ENCODE assay signal across 1 cellular context in the genomic region with DNA sequence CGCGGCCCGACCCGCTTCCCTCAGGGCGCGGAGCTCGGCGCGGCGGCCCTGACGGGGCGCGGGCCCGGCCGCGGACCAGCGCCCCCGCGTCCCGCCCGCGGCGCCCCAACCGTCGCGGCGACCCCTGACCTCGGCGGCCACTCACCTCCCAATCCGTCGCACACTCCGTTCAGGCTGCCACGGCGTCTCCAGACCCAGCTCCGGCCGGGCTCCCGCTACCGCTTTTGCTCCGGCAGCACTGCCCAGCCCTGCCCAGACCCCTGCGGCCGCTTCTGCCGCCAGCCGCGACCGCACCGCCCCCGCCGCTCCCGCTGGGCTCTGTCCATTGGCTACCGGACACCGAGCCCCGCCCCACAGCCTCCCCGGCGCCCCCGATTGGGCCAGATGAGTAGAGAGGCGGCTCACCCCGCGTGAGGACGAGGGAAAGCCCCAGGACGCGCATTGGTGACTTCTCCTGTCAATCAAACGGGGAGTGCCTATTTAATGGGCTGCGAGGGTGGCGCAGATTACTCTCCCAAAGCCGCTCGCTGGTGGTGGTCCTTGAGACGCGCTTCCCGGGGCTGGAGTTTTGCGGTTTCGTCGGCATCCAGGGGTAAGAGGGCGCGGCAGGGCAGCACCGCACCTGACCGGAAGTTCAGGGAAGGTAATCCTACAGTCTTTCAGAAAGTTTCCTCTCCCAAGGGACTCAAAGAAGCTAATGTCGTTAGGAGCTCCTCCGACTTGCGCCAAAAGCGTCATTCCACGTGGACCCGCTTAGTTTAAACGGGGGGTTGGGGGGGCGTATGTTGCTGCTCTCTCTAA.
A peak's percentile ranks its signal among the peaks of the same experiment; 100 is the strongest.
TF ChIP-seq lines count a peak whose summit lies in the region.

A gene with protein sequence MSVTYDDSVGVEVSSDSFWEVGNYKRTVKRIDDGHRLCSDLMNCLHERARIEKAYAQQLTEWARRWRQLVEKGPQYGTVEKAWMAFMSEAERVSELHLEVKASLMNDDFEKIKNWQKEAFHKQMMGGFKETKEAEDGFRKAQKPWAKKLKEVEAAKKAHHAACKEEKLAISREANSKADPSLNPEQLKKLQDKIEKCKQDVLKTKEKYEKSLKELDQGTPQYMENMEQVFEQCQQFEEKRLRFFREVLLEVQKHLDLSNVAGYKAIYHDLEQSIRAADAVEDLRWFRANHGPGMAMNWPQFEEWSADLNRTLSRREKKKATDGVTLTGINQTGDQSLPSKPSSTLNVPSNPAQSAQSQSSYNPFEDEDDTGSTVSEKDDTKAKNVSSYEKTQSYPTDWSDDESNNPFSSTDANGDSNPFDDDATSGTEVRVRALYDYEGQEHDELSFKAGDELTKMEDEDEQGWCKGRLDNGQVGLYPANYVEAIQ (minus strand): TSS at position 274 of the 801 bp plus-strand sequence. CDS start 103,069 bp downstream, outside the sequence.

TF ChIP-seq in K562, 482 proteins besides CTCF, POLR2A, EP300 and RAD21 (continued from another document and continues in another):
- TF ChIP-seq, protein P1, sequence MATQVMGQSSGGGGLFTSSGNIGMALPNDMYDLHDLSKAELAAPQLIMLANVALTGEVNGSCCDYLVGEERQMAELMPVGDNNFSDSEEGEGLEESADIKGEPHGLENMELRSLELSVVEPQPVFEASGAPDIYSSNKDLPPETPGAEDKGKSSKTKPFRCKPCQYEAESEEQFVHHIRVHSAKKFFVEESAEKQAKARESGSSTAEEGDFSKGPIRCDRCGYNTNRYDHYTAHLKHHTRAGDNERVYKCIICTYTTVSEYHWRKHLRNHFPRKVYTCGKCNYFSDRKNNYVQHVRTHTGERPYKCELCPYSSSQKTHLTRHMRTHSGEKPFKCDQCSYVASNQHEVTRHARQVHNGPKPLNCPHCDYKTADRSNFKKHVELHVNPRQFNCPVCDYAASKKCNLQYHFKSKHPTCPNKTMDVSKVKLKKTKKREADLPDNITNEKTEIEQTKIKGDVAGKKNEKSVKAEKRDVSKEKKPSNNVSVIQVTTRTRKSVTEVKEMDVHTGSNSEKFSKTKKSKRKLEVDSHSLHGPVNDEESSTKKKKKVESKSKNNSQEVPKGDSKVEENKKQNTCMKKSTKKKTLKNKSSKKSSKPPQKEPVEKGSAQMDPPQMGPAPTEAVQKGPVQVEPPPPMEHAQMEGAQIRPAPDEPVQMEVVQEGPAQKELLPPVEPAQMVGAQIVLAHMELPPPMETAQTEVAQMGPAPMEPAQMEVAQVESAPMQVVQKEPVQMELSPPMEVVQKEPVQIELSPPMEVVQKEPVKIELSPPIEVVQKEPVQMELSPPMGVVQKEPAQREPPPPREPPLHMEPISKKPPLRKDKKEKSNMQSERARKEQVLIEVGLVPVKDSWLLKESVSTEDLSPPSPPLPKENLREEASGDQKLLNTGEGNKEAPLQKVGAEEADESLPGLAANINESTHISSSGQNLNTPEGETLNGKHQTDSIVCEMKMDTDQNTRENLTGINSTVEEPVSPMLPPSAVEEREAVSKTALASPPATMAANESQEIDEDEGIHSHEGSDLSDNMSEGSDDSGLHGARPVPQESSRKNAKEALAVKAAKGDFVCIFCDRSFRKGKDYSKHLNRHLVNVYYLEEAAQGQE (CRISPR knock-in tag; IDR thresholded peaks at IDR 0.05; ENCODE audit: low read depth): no peak
- no peak for TF ChIP-seq PRMT5 (CRISPR knock-in tag; IDR thresholded peaks at IDR 0.05)
- no peak for TF ChIP-seq STAT5A (IDR thresholded peaks at IDR 0.05; ENCODE audit: borderline replicate concordance, low read length)
- TF ChIP-seq HDGF (IDR thresholded peaks at IDR 0.05): no peak
- no peak for TF ChIP-seq CBX1 (IDR thresholded peaks at IDR 0.05; ENCODE audit: low read depth)
- TF ChIP-seq, protein P2, sequence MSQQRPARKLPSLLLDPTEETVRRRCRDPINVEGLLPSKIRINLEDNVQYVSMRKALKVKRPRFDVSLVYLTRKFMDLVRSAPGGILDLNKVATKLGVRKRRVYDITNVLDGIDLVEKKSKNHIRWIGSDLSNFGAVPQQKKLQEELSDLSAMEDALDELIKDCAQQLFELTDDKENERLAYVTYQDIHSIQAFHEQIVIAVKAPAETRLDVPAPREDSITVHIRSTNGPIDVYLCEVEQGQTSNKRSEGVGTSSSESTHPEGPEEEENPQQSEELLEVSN (IDR thresholded peaks at IDR 0.05; ENCODE audit: borderline replicate concordance in 1 of 2, extremely low read depth in 1 of 2, insufficient read depth in 1 of 2, insufficient read length in 1 of 2, low read depth in 1 of 2, low read length in 1 of 2, poor library complexity in 1 of 2, severe bottlenecking in 1 of 2): peak in 1 of 2 experiments; percentile 66
- peak; percentile 47; the same call in 1 of the 2 replicates for TF ChIP-seq ZBTB7A (IDR thresholded peaks at IDR 0.05; ENCODE audit: borderline replicate concordance, control insufficient read depth, low read depth, low read length)
- TF ChIP-seq POU5F1 (IDR thresholded peaks at IDR 0.05; ENCODE audit: borderline replicate concordance, low read depth, low read length, partially characterized antibody): no peak
- TF ChIP-seq, protein P3, sequence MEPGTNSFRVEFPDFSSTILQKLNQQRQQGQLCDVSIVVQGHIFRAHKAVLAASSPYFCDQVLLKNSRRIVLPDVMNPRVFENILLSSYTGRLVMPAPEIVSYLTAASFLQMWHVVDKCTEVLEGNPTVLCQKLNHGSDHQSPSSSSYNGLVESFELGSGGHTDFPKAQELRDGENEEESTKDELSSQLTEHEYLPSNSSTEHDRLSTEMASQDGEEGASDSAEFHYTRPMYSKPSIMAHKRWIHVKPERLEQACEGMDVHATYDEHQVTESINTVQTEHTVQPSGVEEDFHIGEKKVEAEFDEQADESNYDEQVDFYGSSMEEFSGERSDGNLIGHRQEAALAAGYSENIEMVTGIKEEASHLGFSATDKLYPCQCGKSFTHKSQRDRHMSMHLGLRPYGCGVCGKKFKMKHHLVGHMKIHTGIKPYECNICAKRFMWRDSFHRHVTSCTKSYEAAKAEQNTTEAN (CRISPR knock-in tag; IDR thresholded peaks at IDR 0.05): no peak
- TF ChIP-seq, protein P4, sequence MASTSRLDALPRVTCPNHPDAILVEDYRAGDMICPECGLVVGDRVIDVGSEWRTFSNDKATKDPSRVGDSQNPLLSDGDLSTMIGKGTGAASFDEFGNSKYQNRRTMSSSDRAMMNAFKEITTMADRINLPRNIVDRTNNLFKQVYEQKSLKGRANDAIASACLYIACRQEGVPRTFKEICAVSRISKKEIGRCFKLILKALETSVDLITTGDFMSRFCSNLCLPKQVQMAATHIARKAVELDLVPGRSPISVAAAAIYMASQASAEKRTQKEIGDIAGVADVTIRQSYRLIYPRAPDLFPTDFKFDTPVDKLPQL (IDR thresholded peaks at IDR 0.05; ENCODE audit: extremely low read depth, insufficient read length): peak; percentile 71
- no peak for TF ChIP-seq ZNF551 (CRISPR knock-in tag; IDR thresholded peaks at IDR 0.05)
- TF ChIP-seq, protein P5, sequence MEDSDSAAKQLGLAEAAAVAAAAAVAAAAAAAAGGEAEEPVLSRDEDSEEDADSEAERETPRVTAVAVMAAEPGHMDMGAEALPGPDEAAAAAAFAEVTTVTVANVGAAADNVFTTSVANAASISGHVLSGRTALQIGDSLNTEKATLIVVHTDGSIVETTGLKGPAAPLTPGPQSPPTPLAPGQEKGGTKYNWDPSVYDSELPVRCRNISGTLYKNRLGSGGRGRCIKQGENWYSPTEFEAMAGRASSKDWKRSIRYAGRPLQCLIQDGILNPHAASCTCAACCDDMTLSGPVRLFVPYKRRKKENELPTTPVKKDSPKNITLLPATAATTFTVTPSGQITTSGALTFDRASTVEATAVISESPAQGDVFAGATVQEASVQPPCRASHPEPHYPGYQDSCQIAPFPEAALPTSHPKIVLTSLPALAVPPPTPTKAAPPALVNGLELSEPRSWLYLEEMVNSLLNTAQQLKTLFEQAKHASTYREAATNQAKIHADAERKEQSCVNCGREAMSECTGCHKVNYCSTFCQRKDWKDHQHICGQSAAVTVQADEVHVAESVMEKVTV (CRISPR knock-in tag; IDR thresholded peaks at IDR 0.05): no peak
- TF ChIP-seq ZNF311 (CRISPR knock-in tag; IDR thresholded peaks at IDR 0.05): no peak
- no peak for TF ChIP-seq CBFA2T3 (IDR thresholded peaks at IDR 0.05)
- TF ChIP-seq, protein P6, sequence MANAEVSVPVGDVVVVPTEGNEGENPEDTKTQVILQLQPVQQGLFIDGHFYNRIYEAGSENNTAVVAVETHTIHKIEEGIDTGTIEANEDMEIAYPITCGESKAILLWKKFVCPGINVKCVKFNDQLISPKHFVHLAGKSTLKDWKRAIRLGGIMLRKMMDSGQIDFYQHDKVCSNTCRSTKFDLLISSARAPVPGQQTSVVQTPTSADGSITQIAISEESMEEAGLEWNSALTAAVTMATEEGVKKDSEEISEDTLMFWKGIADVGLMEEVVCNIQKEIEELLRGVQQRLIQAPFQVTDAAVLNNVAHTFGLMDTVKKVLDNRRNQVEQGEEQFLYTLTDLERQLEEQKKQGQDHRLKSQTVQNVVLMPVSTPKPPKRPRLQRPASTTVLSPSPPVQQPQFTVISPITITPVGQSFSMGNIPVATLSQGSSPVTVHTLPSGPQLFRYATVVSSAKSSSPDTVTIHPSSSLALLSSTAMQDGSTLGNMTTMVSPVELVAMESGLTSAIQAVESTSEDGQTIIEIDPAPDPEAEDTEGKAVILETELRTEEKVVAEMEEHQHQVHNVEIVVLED (CRISPR knock-in tag; IDR thresholded peaks at IDR 0.05): no peak
- no peak for TF ChIP-seq FOXA3 (CRISPR knock-in tag; conservative IDR thresholded peaks at IDR 0.05 in 1 of 2, IDR thresholded peaks at IDR 0.05 in 1 of 2)
- TF ChIP-seq MTA1 (IDR thresholded peaks at IDR 0.05; ENCODE audit: borderline replicate concordance): no peak
- TF ChIP-seq, protein P7, sequence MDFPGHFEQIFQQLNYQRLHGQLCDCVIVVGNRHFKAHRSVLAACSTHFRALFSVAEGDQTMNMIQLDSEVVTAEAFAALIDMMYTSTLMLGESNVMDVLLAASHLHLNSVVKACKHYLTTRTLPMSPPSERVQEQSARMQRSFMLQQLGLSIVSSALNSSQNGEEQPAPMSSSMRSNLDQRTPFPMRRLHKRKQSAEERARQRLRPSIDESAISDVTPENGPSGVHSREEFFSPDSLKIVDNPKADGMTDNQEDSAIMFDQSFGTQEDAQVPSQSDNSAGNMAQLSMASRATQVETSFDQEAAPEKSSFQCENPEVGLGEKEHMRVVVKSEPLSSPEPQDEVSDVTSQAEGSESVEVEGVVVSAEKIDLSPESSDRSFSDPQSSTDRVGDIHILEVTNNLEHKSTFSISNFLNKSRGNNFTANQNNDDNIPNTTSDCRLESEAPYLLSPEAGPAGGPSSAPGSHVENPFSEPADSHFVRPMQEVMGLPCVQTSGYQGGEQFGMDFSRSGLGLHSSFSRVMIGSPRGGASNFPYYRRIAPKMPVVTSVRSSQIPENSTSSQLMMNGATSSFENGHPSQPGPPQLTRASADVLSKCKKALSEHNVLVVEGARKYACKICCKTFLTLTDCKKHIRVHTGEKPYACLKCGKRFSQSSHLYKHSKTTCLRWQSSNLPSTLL (IDR thresholded peaks at IDR 0.05): no peak
- no peak for TF ChIP-seq RFX7 (CRISPR knock-in tag; IDR thresholded peaks at IDR 0.05)
- TF ChIP-seq, protein P8, sequence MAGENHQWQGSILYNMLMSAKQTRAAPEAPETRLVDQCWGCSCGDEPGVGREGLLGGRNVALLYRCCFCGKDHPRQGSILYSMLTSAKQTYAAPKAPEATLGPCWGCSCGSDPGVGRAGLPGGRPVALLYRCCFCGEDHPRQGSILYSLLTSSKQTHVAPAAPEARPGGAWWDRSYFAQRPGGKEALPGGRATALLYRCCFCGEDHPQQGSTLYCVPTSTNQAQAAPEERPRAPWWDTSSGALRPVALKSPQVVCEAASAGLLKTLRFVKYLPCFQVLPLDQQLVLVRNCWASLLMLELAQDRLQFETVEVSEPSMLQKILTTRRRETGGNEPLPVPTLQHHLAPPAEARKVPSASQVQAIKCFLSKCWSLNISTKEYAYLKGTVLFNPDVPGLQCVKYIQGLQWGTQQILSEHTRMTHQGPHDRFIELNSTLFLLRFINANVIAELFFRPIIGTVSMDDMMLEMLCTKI (IDR thresholded peaks at IDR 0.05; ENCODE audit: partially characterized antibody): no peak
- no peak for TF ChIP-seq MCM3 (IDR thresholded peaks at IDR 0.05)
- TF ChIP-seq CHD1 (IDR thresholded peaks at IDR 0.05; ENCODE audit: low read length): no peak
- peak in 1 of 2 experiments; percentile 46; a peak in 1 of 4 replicates for TF ChIP-seq SIN3A (IDR thresholded peaks at IDR 0.05; ENCODE audit: borderline replicate concordance in 2 of 2, control insufficient read depth in 1 of 2, low read depth in 2 of 2, low read length in 2 of 2)
- TF ChIP-seq PHF21A (IDR thresholded peaks at IDR 0.05; ENCODE audit: borderline replicate concordance, low read depth): no peak
- TF ChIP-seq NCOA6 (IDR thresholded peaks at IDR 0.05): no peak
- no peak for TF ChIP-seq ZC3H11A (IDR thresholded peaks at IDR 0.05; ENCODE audit: low read depth, low read length)
- no peak for TF ChIP-seq BDP1 (IDR thresholded peaks at IDR 0.05; ENCODE audit: insufficient read depth, insufficient read length)
- TF ChIP-seq CHD2 (IDR thresholded peaks at IDR 0.05; ENCODE audit: low read depth, low read length): peak; percentile 69
- TF ChIP-seq SIRT6 (IDR thresholded peaks at IDR 0.05; ENCODE audit: low read depth, low read length): no peak
- TF ChIP-seq, protein P9, sequence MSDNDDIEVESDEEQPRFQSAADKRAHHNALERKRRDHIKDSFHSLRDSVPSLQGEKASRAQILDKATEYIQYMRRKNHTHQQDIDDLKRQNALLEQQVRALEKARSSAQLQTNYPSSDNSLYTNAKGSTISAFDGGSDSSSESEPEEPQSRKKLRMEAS (CRISPR knock-in tag; IDR thresholded peaks at IDR 0.05): peak; percentile 17; the same call in 1 of the 2 replicates
- TF ChIP-seq ZFPM2 (CRISPR knock-in tag; IDR thresholded peaks at IDR 0.05): no peak
- no peak for TF ChIP-seq ERF (CRISPR knock-in tag; IDR thresholded peaks at IDR 0.05)
- TF ChIP-seq ZEB2 (IDR thresholded peaks at IDR 0.05): no peak
- TF ChIP-seq ESRRB (CRISPR knock-in tag; IDR thresholded peaks at IDR 0.05; ENCODE audit: borderline replicate concordance): no peak
- TF ChIP-seq, protein P10, sequence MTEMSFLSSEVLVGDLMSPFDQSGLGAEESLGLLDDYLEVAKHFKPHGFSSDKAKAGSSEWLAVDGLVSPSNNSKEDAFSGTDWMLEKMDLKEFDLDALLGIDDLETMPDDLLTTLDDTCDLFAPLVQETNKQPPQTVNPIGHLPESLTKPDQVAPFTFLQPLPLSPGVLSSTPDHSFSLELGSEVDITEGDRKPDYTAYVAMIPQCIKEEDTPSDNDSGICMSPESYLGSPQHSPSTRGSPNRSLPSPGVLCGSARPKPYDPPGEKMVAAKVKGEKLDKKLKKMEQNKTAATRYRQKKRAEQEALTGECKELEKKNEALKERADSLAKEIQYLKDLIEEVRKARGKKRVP (CRISPR knock-in tag; IDR thresholded peaks at IDR 0.05): no peak
- TF ChIP-seq, protein P11, sequence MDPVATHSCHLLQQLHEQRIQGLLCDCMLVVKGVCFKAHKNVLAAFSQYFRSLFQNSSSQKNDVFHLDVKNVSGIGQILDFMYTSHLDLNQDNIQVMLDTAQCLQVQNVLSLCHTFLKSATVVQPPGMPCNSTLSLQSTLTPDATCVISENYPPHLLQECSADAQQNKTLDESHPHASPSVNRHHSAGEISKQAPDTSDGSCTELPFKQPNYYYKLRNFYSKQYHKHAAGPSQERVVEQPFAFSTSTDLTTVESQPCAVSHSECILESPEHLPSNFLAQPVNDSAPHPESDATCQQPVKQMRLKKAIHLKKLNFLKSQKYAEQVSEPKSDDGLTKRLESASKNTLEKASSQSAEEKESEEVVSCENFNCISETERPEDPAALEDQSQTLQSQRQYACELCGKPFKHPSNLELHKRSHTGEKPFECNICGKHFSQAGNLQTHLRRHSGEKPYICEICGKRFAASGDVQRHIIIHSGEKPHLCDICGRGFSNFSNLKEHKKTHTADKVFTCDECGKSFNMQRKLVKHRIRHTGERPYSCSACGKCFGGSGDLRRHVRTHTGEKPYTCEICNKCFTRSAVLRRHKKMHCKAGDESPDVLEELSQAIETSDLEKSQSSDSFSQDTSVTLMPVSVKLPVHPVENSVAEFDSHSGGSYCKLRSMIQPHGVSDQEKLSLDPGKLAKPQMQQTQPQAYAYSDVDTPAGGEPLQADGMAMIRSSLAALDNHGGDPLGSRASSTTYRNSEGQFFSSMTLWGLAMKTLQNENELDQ (CRISPR knock-in tag; IDR thresholded peaks at IDR 0.05; ENCODE audit: borderline replicate concordance): no peak
- TF ChIP-seq LEF1 (IDR thresholded peaks at IDR 0.05): no peak
